8 cellular contexts compared by ENCODE assay signal in the genomic region with DNA sequence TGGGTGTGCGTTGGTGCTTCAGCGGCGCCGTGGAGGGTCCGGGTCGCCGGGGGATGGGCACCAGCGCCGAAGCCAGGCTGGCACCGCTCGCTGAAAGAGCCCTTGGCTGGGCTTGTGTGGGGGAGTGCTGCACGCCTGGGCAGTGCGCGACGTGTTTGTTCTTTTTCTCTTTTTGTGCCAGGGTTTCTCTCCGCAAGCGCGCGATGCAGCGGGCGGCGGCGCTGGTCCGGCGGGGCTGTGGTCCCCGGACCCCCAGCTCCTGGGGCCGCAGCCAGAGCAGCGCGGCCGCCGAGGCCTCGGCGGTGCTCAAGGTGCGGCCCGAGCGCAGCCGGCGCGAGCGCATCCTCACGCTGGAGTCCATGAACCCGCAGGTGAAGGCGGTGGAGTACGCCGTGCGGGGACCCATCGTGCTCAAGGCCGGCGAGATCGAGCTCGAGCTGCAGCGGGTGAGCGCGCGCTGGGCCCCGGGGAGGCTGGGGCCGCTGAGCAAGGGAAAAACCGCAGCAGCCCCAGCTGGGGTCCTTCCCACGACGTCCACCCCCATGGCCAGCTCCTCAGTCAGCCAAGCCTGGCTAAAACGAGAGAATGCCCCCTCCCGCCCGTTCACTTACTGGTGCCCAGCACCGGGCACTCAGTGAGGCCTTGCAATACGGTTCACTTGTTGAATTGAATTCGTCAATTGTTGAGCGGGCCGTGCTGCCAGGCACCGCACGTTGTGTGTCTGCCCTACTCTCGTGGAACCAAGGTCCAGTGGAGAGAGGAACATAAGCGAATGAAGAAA. TPM values are rescaled to one million over a fixed set of nuclear protein-coding genes. Genes with fewer than 3 reads are reported as not detected.
DNase-seq lines count a peak whose midpoint lies in the region; ATAC-seq, FAIRE-seq and TF ChIP-seq lines count a peak whose summit lies in the region.

No MANE protein-coding gene starts in this region.

- H3K4me1 Mint-ChIP-seq in activated T-helper 17 cell treated with anti-CD3 and anti-CD28 coated beads, Interleukin-2, amount 50 U/mL, for 72 hours, result peaks cover 14% of the 10 kb centered on the region

- peak overlapping the region; percentile 74 to 98 (median 90) for H3K4me3 ChIP-seq in pancreas

- H3K27me3 Mint-ChIP-seq in activated T-helper 17 cell treated with anti-CD3 and anti-CD28 coated beads, Interleukin-2, amount 50 U/mL, for 72 hours, result peaks cover 5% of the 10 kb centered on the region

- intact Hi-C loops in pancreas (cut with DNase I), result no loop called here

- peaks cover 0 to 25% (median 13%) of the 10 kb centered on the region in 3 donors for H3K4me1 ChIP-seq in pancreas

- H3K9me3 Mint-ChIP-seq in activated T-helper 17 cell treated with anti-CD3 and anti-CD28 coated beads, Interleukin-2, amount 50 U/mL, for 72 hours, result no peaks in the 10 kb centered on the region

- DNase-seq in AG20443 (ENCODE audit: low spot score), result peak; percentile 32
- DNase-seq in HT-29 (ENCODE audit: low spot score), result peak; percentile 41
- DNase-seq in globus pallidus (ENCODE audit: low spot score), result peak; percentile 77
- DNase-seq in pancreas, result peak; percentile 69 to 82 (median 78)
- no peak for DNase-seq in LoVo (ENCODE audit: low spot score)

- H3K9me3 ChIP-seq in pancreas, result no peaks in the 10 kb centered on the region

- H3K27ac ChIP-seq in pancreas, result peak overlapping the region; percentile 84 to 94 (median 92)

- no peak for TF ChIP-seq CTCF in pancreas (IDR thresholded peaks at IDR 0.05)

- no peak for FAIRE-seq in pancreas (lab: Jason Lieb, UNC)

- peak overlapping the region; percentile 89 for H3K4me3 Mint-ChIP-seq in activated T-helper 17 cell treated with anti-CD3 and anti-CD28 coated beads, Interleukin-2, amount 50 U/mL, for 72 hours

- no peaks in the 10 kb centered on the region for H3K27me3 ChIP-seq in pancreas

- ATAC-seq in GM19351 (IDR thresholded peaks at IDR 0.05; ENCODE audit: unreplicated experiment) (peak; percentile 12), pancreas (peak in 3 of 4 donors; percentile 1 to 13 (median 5)), HG02623 (IDR thresholded peaks at IDR 0.05; ENCODE audit: unreplicated experiment) (no peak)
- peak; percentile 8 for ATAC-seq in activated T-helper 17 cell treated with anti-CD3 and anti-CD28 coated beads, Interleukin-2, amount 50 U/mL, for 72 hours (replicated peaks)

- H3K36me3 ChIP-seq in pancreas, result no peaks in the 10 kb centered on the region

- no peaks in the 10 kb centered on the region for H3K36me3 Mint-ChIP-seq in activated T-helper 17 cell treated with anti-CD3 and anti-CD28 coated beads, Interleukin-2, amount 50 U/mL, for 72 hours (ENCODE audit: low read depth)

- no peak overlapping the region for H3K27ac Mint-ChIP-seq in activated T-helper 17 cell treated with anti-CD3 and anti-CD28 coated beads, Interleukin-2, amount 50 U/mL, for 72 hours

- 2% methylated on average over 60 to 72 of the region's 72 CpGs for whole genome bisulfite sequencing in pancreas, 2 donors

RNA-seq across cellular contexts. Expression of a gene that starts 0.5 kb away (rescaled TPM):
- total RNA-seq in HT-29 (2014; rRNA removed; shearing (Covaris generic)), result 77.0 and 89.0 TPM in 2 replicates
- 1 to 10 TPM; 8.4 to 8.5 TPM for total RNA-seq in activated T-helper 17 cell treated with anti-CD3 and anti-CD28 coated beads, Interleukin-2, amount 50 U/mL, for 72 hours
- 100 to 1,000 TPM in 2 of 6 donors, 10 to 100 TPM in 4; 29.7 to 122 (median 60.5) TPM for total RNA-seq in pancreas
- polyA plus RNA-seq in pancreas, result 10 to 100 TPM; 91.8 to 95.6 TPM

RNA-seq across cellular contexts. Expression of a gene that starts 53.7 kb away (rescaled TPM):
- 3.1 and 3.6 TPM in 2 replicates for total RNA-seq in HT-29 (2014; rRNA removed; shearing (Covaris generic))
- 10 to 100 TPM; 15.6 to 21.3 TPM for total RNA-seq in activated T-helper 17 cell treated with anti-CD3 and anti-CD28 coated beads, Interleukin-2, amount 50 U/mL, for 72 hours
- total RNA-seq in pancreas, result 1 to 10 TPM; 1.9 to 3.1 (median 2.3) TPM
- polyA plus RNA-seq in pancreas, result 1 to 10 TPM; 1.0 to 2.3 TPM
